In genomic region chr15:89072277-89072869, GRCh38 we compare ENCODE assay signal across 15 cellular contexts. TPM values are rescaled to one million over a fixed set of nuclear protein-coding genes. Genes with fewer than 3 reads are reported as not detected.
DNase-seq lines count a peak whose midpoint lies in the region; TF ChIP-seq lines count a peak whose summit lies in the region.
"Had no signal": no experiment of that assay in that cellular context is flagged by ENCODE, and none has a peak within 500 bp of the region (broad histone marks: within the 10 kb centered on the region; RNA-seq: fewer than 3 reads in every experiment).

No MANE protein-coding gene starts in this region.

- CTCF ChIA-PET in Calu3 (lab: Charles Lee), result interaction anchor here (0.6 to 2.2 kb wide), 4 partner anchors 10 to 40 kb away, joined by 3 to 6 read pairs (median 5); partner anchors contain the start of gene ABHD2

- H3K4me1 Mint-ChIP-seq in Calu3 (ENCODE audit: low read depth, unreplicated experiment), result peaks cover 44% of the 10 kb centered on the region

- peaks cover 4% of the 10 kb centered on the region for H3K9me3 Mint-ChIP-seq in Calu3 (ENCODE audit: low read depth, unreplicated experiment)

- H3K27ac Mint-ChIP-seq in Calu3 (ENCODE audit: unreplicated experiment), result no peak overlapping the region
- H3K27ac Mint-ChIP-seq: CD8-positive, alpha-beta T cell; HFFc6 had no signal

- H3K4me3 ChIP-seq in HL-60 (replicated peaks; ENCODE audit: insufficient read depth, low read length), result no peak overlapping the region
- H3K4me3 ChIP-seq in neutrophil (ENCODE audit: low read depth in 1 of 2, low read length in 1 of 2), result peak overlapping the region in 1 of 2 experiments; percentile 14
- no peak overlapping the region for H3K4me3 ChIP-seq in BE2C (ENCODE audit: low read depth, low read length)

- intact Hi-C loops in Calu3 (cut with micrococcal nuclease; ENCODE audit: unreplicated experiment), result no loop called here

- H3K27me3 Mint-ChIP-seq in Calu3 (ENCODE audit: unreplicated experiment), result no peaks in the 10 kb centered on the region

- peak; percentile 66 to 77 for DNase-seq in HL-60 (ENCODE audit: low read depth in 1 of 2, low spot score in 1 of 2)
- peak; percentile 42 for DNase-seq in SKM-1 treated with dmso at 0.1 percent for 144 hours (lab: John Stamatoyannopoulos, UW; ENCODE audit: unreplicated experiment)
- DNase-seq in BE2C, result no peak
- no peak for DNase-seq in Calu3
- DNase-seq in activated CD4-positive, alpha-beta T cell treated with anti-CD3 and anti-CD28 coated beads, Interleukin-2, amount 50 U/mL, for 4 hours, result no peak
- DNase-seq: ACHN; CD8-positive, alpha-beta T cell; COR-L47; DMS153; DMS79; GDM1; GOT3; H7; HFFc6 had no signal

- no peaks in the 10 kb centered on the region for H3K9me3 ChIP-seq in neutrophil
- H3K9me3 ChIP-seq in BE2C, result no peaks in the 10 kb centered on the region

- H3K4me3 Mint-ChIP-seq in Calu3 (ENCODE audit: low read depth, unreplicated experiment), result no peak overlapping the region
- H3K4me3 Mint-ChIP-seq: CD8-positive, alpha-beta T cell; HFFc6 had no signal

- BruUV-seq in Calu3 (replicated peaks; lab: Mats Ljungman, UMichigan), result no TSS peak

- H3K27me3 ChIP-seq in HL-60 (ENCODE audit: insufficient read depth, poor library complexity, severe bottlenecking), result no peaks in the 10 kb centered on the region
- H3K27me3 ChIP-seq in neutrophil, result no peaks in the 10 kb centered on the region
- H3K27me3 ChIP-seq in BE2C, result no peaks in the 10 kb centered on the region

- H3K36me3 Mint-ChIP-seq in Calu3 (ENCODE audit: insufficient read depth, unreplicated experiment), result peaks cover 32% of the 10 kb centered on the region

- TF ChIP-seq CTCF in HL-60 (IDR thresholded peaks at IDR 0.05; ENCODE audit: insufficient read depth, low read length) (no peak), neutrophil (IDR thresholded peaks at IDR 0.05) (no peak), BE2C (IDR thresholded peaks at IDR 0.05; ENCODE audit: low read depth, low read length) (no peak), Calu3 (IDR thresholded peaks at IDR 0.05; ENCODE audit: unreplicated experiment) (no peak)

- H3K27ac ChIP-seq in HL-60 (replicated peaks), result no peak overlapping the region
- H3K27ac ChIP-seq in neutrophil, result peak overlapping the region; percentile 98

- H3K4me1 ChIP-seq in neutrophil (ENCODE audit: control insufficient read depth in 1 of 2, insufficient read depth in 1 of 2, low read depth in 1 of 2, low read length in 1 of 2), result peaks cover 61 to 64% of the 10 kb centered on the region in 2 experiments
- no peaks in the 10 kb centered on the region for H3K4me1 ChIP-seq in BE2C

- no peaks in the 10 kb centered on the region for H3K36me3 ChIP-seq in neutrophil
- no peaks in the 10 kb centered on the region; the same call in 1 of the 2 replicates for H3K36me3 ChIP-seq in BE2C

RNA-seq across cellular contexts. Expression of gene ABHD2, which starts 15.9 kb away (rescaled TPM):
- polyA plus RNA-seq in BE2C (2012; ENCODE audit: insufficient read depth, insufficient read length, low read depth), result 45.7 TPM
- total RNA-seq in Calu3 (2022), result 300 and 353 TPM in 2 replicates

Comparison
In these comparisons a context has a peak if more than half of its experiments do, and no peak if none do; other contexts are left out.
1. DNase-seq: peak in HL-60 (2 of 2) and SKM-1 treated with dmso at 0.1 percent for 144 hours (single experiment); none in BE2C (single experiment), Calu3 (single experiment) and activated CD4-positive, alpha-beta T cell treated with anti-CD3 and anti-CD28 coated beads, Interleukin-2, amount 50 U/mL, for 4 hours (0 of 2).